1 cellular context compared by ENCODE assay signal in the genomic region with DNA sequence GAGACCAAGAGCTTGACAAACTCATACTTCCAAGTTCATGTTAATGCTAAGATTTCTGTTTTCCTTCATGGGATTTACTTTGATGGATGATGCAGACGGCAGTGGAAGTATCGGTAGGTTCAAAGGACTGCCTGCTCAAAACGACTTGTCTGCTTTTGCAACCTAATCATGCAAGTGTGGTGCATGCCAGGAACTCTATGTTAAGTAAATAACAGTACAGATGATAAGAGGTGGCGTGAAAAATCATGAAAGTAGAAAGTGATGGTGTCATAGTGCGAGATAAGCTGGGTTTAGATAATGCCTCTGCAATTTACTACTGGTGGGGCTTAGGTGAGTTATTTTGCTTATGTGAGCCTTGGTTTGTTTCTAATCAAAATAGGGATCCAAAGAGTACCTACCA.
TF ChIP-seq lines count a peak whose summit lies in the region.

No MANE protein-coding gene starts in this region.

TF ChIP-seq in HepG2, 621 proteins besides CTCF, POLR2A, EP300 and RAD21 (continued from another document and continues in another):
- TF ChIP-seq, protein P1, sequence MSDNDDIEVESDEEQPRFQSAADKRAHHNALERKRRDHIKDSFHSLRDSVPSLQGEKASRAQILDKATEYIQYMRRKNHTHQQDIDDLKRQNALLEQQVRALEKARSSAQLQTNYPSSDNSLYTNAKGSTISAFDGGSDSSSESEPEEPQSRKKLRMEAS (IDR thresholded peaks at IDR 0.05): peak; percentile 35; the same call in 1 of the 2 replicates
- TF ChIP-seq MAFG (CRISPR knock-in tag; IDR thresholded peaks at IDR 0.05) (no peak), MAFK (conservative IDR thresholded peaks at IDR 0.05 in 1 of 2, IDR thresholded peaks at IDR 0.05 in 1 of 2; ENCODE audit: low read length in 2 of 2) (no peak), SRSF4 (IDR thresholded peaks at IDR 0.05; ENCODE audit: low read depth, low read length, poor library complexity, severe bottlenecking) (no peak), ZNF879 (CRISPR knock-in tag; IDR thresholded peaks at IDR 0.05) (no peak), ZNF264 (CRISPR knock-in tag; IDR thresholded peaks at IDR 0.05) (0 out of 2 replicates have a peak, but pooled peaks have one; percentile 22), TBX2 (CRISPR knock-in tag; IDR thresholded peaks at IDR 0.05; ENCODE audit: borderline replicate concordance) (peak; percentile 97), MEF2D (CRISPR knock-in tag; IDR thresholded peaks at IDR 0.05) (no peak), TP53 (CRISPR knock-in tag; conservative IDR thresholded peaks at IDR 0.05) (no peak), SCMH1 (CRISPR knock-in tag; IDR thresholded peaks at IDR 0.05; ENCODE audit: borderline replicate concordance) (no peak), DPF2 (CRISPR knock-in tag; IDR thresholded peaks at IDR 0.05; ENCODE audit: borderline replicate concordance, low read depth) (0 out of 2 replicates have a peak, but pooled peaks have one; percentile 33), ZNF644 (CRISPR knock-in tag; IDR thresholded peaks at IDR 0.05; ENCODE audit: low read depth) (peak; percentile 75; the same call in 1 of the 2 replicates), GPN1 (CRISPR knock-in tag; IDR thresholded peaks at IDR 0.05; ENCODE audit: borderline replicate concordance) (no peak), NFRKB (IDR thresholded peaks at IDR 0.05) (no peak), SALL1 (CRISPR knock-in tag; IDR thresholded peaks at IDR 0.05) (peak; percentile 68; the same call in 1 of the 2 replicates), SAP130 (CRISPR knock-in tag; IDR thresholded peaks at IDR 0.05; ENCODE audit: low read depth) (peak; percentile 80), ZNF160 (CRISPR knock-in tag; IDR thresholded peaks at IDR 0.05) (no peak), SOX6 (IDR thresholded peaks at IDR 0.05) (no peak), SOX6 (CRISPR knock-in tag; IDR thresholded peaks at IDR 0.05) (peak; percentile 82), ARNT (IDR thresholded peaks at IDR 0.05) (no peak), ZNF468 (CRISPR knock-in tag; IDR thresholded peaks at IDR 0.05) (no peak), ZNF296 (CRISPR knock-in tag; conservative IDR thresholded peaks at IDR 0.05) (no peak), SMAD9 (CRISPR knock-in tag; IDR thresholded peaks at IDR 0.05) (no peak), ZFP82 (CRISPR knock-in tag; IDR thresholded peaks at IDR 0.05; ENCODE audit: borderline replicate concordance) (no peak), ZNF850 (CRISPR knock-in tag; conservative IDR thresholded peaks at IDR 0.05) (no peak), HNF4G (IDR thresholded peaks at IDR 0.05; ENCODE audit: borderline replicate concordance, low read depth, low read length) (no peak), HNF4G (CRISPR knock-in tag; IDR thresholded peaks at IDR 0.05; ENCODE audit: borderline replicate concordance, low read depth) (no peak), SP4 (CRISPR knock-in tag; IDR thresholded peaks at IDR 0.05) (no peak), MYNN (CRISPR knock-in tag; IDR thresholded peaks at IDR 0.05; ENCODE audit: low read depth) (no peak), KDM5A (IDR thresholded peaks at IDR 0.05; ENCODE audit: borderline replicate concordance, low read length) (no peak), RARA (CRISPR knock-in tag; IDR thresholded peaks at IDR 0.05) (peak; percentile 84), AKAP8 (CRISPR knock-in tag; IDR thresholded peaks at IDR 0.05) (no peak), ZFAT (CRISPR knock-in tag; conservative IDR thresholded peaks at IDR 0.05) (no peak), BHLHE40 (IDR thresholded peaks at IDR 0.05; ENCODE audit: low read length) (peak; percentile 46), ZNF292 (CRISPR knock-in tag; IDR thresholded peaks at IDR 0.05; ENCODE audit: borderline replicate concordance, low read depth) (peak; percentile 47; the same call in 1 of the 2 replicates), POLR2G (IDR thresholded peaks at IDR 0.05; ENCODE audit: low read depth, low read length) (no peak)
- TF ChIP-seq, protein P2, sequence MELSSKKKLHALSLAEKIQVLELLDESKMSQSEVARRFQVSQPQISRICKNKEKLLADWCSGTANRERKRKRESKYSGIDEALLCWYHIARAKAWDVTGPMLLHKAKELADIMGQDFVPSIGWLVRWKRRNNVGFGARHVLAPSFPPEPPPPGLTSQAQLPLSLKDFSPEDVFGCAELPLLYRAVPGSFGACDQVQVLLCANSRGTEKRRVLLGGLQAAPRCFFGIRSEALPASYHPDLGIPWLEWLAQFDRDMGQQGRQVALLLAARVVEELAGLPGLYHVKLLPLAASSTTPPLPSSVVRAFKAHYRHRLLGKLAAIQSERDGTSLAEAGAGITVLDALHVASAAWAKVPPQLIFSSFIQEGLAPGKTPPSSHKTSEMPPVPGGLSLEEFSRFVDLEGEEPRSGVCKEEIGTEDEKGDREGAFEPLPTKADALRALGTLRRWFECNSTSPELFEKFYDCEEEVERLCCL (CRISPR knock-in tag; IDR thresholded peaks at IDR 0.05; ENCODE audit: borderline replicate concordance): no peak
- TF ChIP-seq, protein P3, sequence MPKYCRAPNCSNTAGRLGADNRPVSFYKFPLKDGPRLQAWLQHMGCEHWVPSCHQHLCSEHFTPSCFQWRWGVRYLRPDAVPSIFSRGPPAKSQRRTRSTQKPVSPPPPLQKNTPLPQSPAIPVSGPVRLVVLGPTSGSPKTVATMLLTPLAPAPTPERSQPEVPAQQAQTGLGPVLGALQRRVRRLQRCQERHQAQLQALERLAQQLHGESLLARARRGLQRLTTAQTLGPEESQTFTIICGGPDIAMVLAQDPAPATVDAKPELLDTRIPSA (CRISPR knock-in tag; IDR thresholded peaks at IDR 0.05; ENCODE audit: borderline replicate concordance): no peak
- TF ChIP-seq, protein P4, sequence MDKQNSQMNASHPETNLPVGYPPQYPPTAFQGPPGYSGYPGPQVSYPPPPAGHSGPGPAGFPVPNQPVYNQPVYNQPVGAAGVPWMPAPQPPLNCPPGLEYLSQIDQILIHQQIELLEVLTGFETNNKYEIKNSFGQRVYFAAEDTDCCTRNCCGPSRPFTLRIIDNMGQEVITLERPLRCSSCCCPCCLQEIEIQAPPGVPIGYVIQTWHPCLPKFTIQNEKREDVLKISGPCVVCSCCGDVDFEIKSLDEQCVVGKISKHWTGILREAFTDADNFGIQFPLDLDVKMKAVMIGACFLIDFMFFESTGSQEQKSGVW (CRISPR knock-in tag; IDR thresholded peaks at IDR 0.05; ENCODE audit: borderline replicate concordance): no peak
- TF ChIP-seq, protein P5, sequence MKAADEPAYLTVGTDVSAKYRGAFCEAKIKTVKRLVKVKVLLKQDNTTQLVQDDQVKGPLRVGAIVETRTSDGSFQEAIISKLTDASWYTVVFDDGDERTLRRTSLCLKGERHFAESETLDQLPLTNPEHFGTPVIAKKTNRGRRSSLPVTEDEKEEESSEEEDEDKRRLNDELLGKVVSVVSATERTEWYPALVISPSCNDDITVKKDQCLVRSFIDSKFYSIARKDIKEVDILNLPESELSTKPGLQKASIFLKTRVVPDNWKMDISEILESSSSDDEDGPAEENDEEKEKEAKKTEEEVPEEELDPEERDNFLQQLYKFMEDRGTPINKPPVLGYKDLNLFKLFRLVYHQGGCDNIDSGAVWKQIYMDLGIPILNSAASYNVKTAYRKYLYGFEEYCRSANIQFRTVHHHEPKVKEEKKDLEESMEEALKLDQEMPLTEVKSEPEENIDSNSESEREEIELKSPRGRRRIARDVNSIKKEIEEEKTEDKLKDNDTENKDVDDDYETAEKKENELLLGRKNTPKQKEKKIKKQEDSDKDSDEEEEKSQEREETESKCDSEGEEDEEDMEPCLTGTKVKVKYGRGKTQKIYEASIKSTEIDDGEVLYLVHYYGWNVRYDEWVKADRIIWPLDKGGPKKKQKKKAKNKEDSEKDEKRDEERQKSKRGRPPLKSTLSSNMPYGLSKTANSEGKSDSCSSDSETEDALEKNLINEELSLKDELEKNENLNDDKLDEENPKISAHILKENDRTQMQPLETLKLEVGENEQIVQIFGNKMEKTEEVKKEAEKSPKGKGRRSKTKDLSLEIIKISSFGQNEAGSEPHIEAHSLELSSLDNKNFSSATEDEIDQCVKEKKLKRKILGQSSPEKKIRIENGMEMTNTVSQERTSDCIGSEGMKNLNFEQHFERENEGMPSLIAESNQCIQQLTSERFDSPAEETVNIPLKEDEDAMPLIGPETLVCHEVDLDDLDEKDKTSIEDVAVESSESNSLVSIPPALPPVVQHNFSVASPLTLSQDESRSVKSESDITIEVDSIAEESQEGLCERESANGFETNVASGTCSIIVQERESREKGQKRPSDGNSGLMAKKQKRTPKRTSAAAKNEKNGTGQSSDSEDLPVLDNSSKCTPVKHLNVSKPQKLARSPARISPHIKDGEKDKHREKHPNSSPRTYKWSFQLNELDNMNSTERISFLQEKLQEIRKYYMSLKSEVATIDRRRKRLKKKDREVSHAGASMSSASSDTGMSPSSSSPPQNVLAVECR (CRISPR knock-in tag; IDR thresholded peaks at IDR 0.05; ENCODE audit: borderline replicate concordance): no peak; the same call in 1 of the 2 replicates
- TF ChIP-seq, protein P6, sequence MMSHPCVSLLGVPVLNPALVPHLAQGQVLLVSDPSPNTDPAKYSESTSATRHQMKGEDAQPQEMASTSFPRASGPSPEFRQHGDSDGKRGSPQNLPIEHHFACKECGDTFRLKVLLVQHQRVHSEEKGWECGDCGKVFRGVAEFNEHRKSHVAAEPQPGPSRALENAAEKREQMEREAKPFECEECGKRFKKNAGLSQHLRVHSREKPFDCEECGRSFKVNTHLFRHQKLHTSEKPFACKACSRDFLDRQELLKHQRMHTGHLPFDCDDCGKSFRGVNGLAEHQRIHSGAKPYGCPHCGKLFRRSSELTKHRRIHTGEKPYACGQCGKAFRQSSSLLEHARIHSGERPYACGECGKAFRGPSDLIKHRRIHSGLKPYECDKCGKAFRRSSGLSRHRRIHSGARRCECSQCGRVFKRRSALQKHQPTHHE (CRISPR knock-in tag; IDR thresholded peaks at IDR 0.05; ENCODE audit: borderline replicate concordance): no peak
- TF ChIP-seq, protein P7, sequence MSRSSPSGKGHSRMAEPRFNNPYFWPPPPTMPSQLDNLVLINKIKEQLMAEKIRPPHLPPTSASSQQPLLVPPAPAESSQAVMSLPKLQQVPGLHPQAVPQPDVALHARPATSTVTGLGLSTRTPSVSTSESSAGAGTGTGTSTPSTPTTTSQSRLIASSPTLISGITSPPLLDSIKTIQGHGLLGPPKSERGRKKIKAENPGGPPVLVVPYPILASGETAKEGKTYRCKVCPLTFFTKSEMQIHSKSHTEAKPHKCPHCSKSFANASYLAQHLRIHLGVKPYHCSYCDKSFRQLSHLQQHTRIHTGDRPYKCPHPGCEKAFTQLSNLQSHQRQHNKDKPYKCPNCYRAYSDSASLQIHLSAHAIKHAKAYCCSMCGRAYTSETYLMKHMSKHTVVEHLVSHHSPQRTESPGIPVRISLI (CRISPR knock-in tag; IDR thresholded peaks at IDR 0.05; ENCODE audit: borderline replicate concordance): no peak
- TF ChIP-seq, protein P8, sequence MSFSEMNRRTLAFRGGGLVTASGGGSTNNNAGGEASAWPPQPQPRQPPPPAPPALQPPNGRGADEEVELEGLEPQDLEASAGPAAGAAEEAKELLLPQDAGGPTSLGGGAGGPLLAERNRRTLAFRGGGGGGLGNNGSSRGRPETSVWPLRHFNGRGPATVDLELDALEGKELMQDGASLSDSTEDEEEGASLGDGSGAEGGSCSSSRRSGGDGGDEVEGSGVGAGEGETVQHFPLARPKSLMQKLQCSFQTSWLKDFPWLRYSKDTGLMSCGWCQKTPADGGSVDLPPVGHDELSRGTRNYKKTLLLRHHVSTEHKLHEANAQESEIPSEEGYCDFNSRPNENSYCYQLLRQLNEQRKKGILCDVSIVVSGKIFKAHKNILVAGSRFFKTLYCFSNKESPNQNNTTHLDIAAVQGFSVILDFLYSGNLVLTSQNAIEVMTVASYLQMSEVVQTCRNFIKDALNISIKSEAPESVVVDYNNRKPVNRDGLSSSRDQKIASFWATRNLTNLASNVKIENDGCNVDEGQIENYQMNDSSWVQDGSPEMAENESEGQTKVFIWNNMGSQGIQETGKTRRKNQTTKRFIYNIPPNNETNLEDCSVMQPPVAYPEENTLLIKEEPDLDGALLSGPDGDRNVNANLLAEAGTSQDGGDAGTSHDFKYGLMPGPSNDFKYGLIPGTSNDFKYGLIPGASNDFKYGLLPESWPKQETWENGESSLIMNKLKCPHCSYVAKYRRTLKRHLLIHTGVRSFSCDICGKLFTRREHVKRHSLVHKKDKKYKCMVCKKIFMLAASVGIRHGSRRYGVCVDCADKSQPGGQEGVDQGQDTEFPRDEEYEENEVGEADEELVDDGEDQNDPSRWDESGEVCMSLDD (CRISPR knock-in tag; IDR thresholded peaks at IDR 0.05; ENCODE audit: borderline replicate concordance): no peak
- TF ChIP-seq, protein P9, sequence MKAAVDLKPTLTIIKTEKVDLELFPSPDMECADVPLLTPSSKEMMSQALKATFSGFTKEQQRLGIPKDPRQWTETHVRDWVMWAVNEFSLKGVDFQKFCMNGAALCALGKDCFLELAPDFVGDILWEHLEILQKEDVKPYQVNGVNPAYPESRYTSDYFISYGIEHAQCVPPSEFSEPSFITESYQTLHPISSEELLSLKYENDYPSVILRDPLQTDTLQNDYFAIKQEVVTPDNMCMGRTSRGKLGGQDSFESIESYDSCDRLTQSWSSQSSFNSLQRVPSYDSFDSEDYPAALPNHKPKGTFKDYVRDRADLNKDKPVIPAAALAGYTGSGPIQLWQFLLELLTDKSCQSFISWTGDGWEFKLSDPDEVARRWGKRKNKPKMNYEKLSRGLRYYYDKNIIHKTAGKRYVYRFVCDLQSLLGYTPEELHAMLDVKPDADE (CRISPR knock-in tag; IDR thresholded peaks at IDR 0.05): no peak
